ENCODE assay signal across 2 cellular contexts in genomic region chr6:107108201-107108890, GRCh38.
TF ChIP-seq lines count a peak whose summit lies in the region.

No MANE protein-coding gene starts in this region.

TF ChIP-seq in GM23338, 12 proteins besides CTCF, POLR2A, EP300 and RAD21:
- TF ChIP-seq NANOG (IDR thresholded peaks at IDR 0.05; ENCODE audit: borderline replicate concordance) (no peak), EZH2phosphoT487 (IDR thresholded peaks at IDR 0.05; ENCODE audit: unreplicated experiment) (no peak), EZH2 (IDR thresholded peaks at IDR 0.05; ENCODE audit: low read depth, unreplicated experiment) (no peak), ZNF462 (CRISPR knock-in tag; IDR thresholded peaks at IDR 0.05) (no peak), CREB1 (CRISPR knock-in tag; IDR thresholded peaks at IDR 0.05; ENCODE audit: low read depth) (no peak), STAT1 (IDR thresholded peaks at IDR 0.05; ENCODE audit: unreplicated experiment) (no peak), ZNF114 (CRISPR knock-in tag; IDR thresholded peaks at IDR 0.05) (no peak), JUNB (IDR thresholded peaks at IDR 0.05; ENCODE audit: unreplicated experiment) (no peak), ZNF331 (CRISPR knock-in tag; IDR thresholded peaks at IDR 0.05; ENCODE audit: low read depth) (no peak), ETS1 (IDR thresholded peaks at IDR 0.05) (no peak), POLR2AphosphoS5 (IDR thresholded peaks at IDR 0.05; ENCODE audit: low read depth) (no peak), REST (IDR thresholded peaks at IDR 0.05; ENCODE audit: unreplicated experiment) (no peak)

TF ChIP-seq in H1, 55 proteins besides CTCF, POLR2A, EP300 and RAD21:
- TF ChIP-seq JUN (IDR thresholded peaks at IDR 0.05; ENCODE audit: low read depth, low read length) (no peak), KDM1A (IDR thresholded peaks at IDR 0.05; ENCODE audit: borderline replicate concordance, low read length) (no peak), TEAD4 (IDR thresholded peaks at IDR 0.05; ENCODE audit: low read depth, low read length) (peak; percentile 52; the same call in 1 of the 2 replicates), ZNF274 (IDR thresholded peaks at IDR 0.05; ENCODE audit: borderline replicate concordance, extremely low read depth, low read length) (no peak)
